Comparison of ENCODE assay signal across 14 cellular contexts in genomic region chr3:124207873-124208473, GRCh38.
DNase-seq lines count a peak whose midpoint lies in the region; ATAC-seq lines count a peak whose summit lies in the region.
"Had no signal": no experiment of that assay in that cellular context is flagged by ENCODE, and none has a peak within 500 bp of the region (broad histone marks: within the 10 kb centered on the region; RNA-seq: fewer than 3 reads in every experiment).

No MANE protein-coding gene starts in this region.

- H3K27me3 ChIP-seq in CD4-positive, alpha-beta memory T cell (ENCODE audit: insufficient read depth, low read length): no peaks in the 10 kb centered on the region
- H3K27me3 ChIP-seq: stomach had no signal

- no peak for DNase-seq in NCI-H1092 treated with DMSO at 0.1 percent for 48 hours (lab: John Stamatoyannopoulos, UW)
- DNase-seq in stimulated activated CD4-positive, alpha-beta T cell treated with anti-CD3 and anti-CD28 coated beads, Interleukin-4, amount 100 ng/mL, for 4 hours: no peak
- DNase-seq in CD4-positive, alpha-beta memory T cell: no peak
- DNase-seq in activated T-cell treated with anti-CD3 and anti-CD28 coated beads for 4 hours: no peak
- DNase-seq: activated CD8-positive, alpha-beta memory T cell treated with anti-CD3 and anti-CD28 coated beads for 24 hours; CD4-positive, CD25-positive, alpha-beta regulatory T cell; midbrain; stomach had no signal

- no peak overlapping the region for H3K27ac Mint-ChIP-seq in CD4-positive, alpha-beta memory T cell
- H3K27ac Mint-ChIP-seq: activated naive CD4-positive, alpha-beta T cell treated with anti-CD3 and anti-CD28 coated beads, Interleukin-2, amount 50 U/mL, for 72 hours; CD4-positive, CD25-positive, alpha-beta regulatory T cell; progenitor cell of endocrine pancreas had no signal

- ATAC-seq in GM18511 (IDR thresholded peaks at IDR 0.05; ENCODE audit: unreplicated experiment) (peak; percentile 92), GM19463 (IDR thresholded peaks at IDR 0.05; ENCODE audit: unreplicated experiment) (peak; percentile 91), HG02852 (IDR thresholded peaks at IDR 0.05; ENCODE audit: unreplicated experiment) (peak; percentile 87), HG03565 (IDR thresholded peaks at IDR 0.05; ENCODE audit: unreplicated experiment) (peak; percentile 69)
- ATAC-seq: activated naive CD4-positive, alpha-beta T cell treated with anti-CD3 and anti-CD28 coated beads, Interleukin-2, amount 50 U/mL, for 72 hours had no signal

- intact Hi-C loops in CD4-positive, alpha-beta memory T cell (cut with micrococcal nuclease): no loop called here

- H3K36me3 Mint-ChIP-seq in CD4-positive, alpha-beta memory T cell: no peaks in the 10 kb centered on the region
- H3K36me3 Mint-ChIP-seq: activated naive CD4-positive, alpha-beta T cell treated with anti-CD3 and anti-CD28 coated beads, Interleukin-2, amount 50 U/mL, for 72 hours; CD4-positive, CD25-positive, alpha-beta regulatory T cell had no signal

- no peaks in the 10 kb centered on the region for H3K4me1 ChIP-seq in CD4-positive, alpha-beta memory T cell (ENCODE audit: insufficient read depth, low read length)

- peaks cover 4 to 8% of the 10 kb centered on the region in 2 donors for H3K27me3 Mint-ChIP-seq in CD4-positive, alpha-beta memory T cell
- H3K27me3 Mint-ChIP-seq: progenitor cell of endocrine pancreas had no signal

- H3K9me3 ChIP-seq in CD4-positive, alpha-beta memory T cell (ENCODE audit: control insufficient read depth in 1 of 2, low read length in 2 of 2): no peaks in the 10 kb centered on the region
- H3K9me3 ChIP-seq: stomach had no signal

- H3K36me3 ChIP-seq in CD4-positive, alpha-beta memory T cell (ENCODE audit: insufficient read depth, low read length): no peaks in the 10 kb centered on the region
- H3K36me3 ChIP-seq: stomach had no signal

- no peak overlapping the region for H3K4me3 ChIP-seq in CD4-positive, alpha-beta memory T cell (ENCODE audit: low read length in 2 of 2)
- H3K4me3 ChIP-seq: stomach had no signal

- no peaks in the 10 kb centered on the region for H3K9me3 Mint-ChIP-seq in CD4-positive, alpha-beta memory T cell
- H3K9me3 Mint-ChIP-seq: activated naive CD4-positive, alpha-beta T cell treated with anti-CD3 and anti-CD28 coated beads, Interleukin-2, amount 50 U/mL, for 72 hours had no signal

- H3K4me3 Mint-ChIP-seq in CD4-positive, alpha-beta memory T cell: no peak overlapping the region
- H3K4me3 Mint-ChIP-seq: CD4-positive, CD25-positive, alpha-beta regulatory T cell had no signal

- no peaks in the 10 kb centered on the region for H3K4me1 Mint-ChIP-seq in CD4-positive, alpha-beta memory T cell
- H3K4me1 Mint-ChIP-seq: CD4-positive, CD25-positive, alpha-beta regulatory T cell had no signal

- POLR2A ChIA-PET in CD4-positive, alpha-beta memory T cell (lab: Charles Lee; ENCODE audit: partially characterized antibody): no interaction called here

- CTCF ChIA-PET in CD4-positive, alpha-beta memory T cell (lab: Charles Lee; ENCODE audit: partially characterized antibody): no interaction called here

- no peak overlapping the region for H3K27ac ChIP-seq in CD4-positive, alpha-beta memory T cell (ENCODE audit: low read depth, low read length)
- H3K27ac ChIP-seq: stomach had no signal
